12 cellular contexts compared by ENCODE assay signal in genomic region chr22:41052661-41053490, GRCh38. TPM values are rescaled to one million over a fixed set of nuclear protein-coding genes. Genes with fewer than 3 reads are reported as not detected.
DNase-seq lines count a peak whose midpoint lies in the region; ATAC-seq and TF ChIP-seq lines count a peak whose summit lies in the region.
"Had no signal": no experiment of that assay in that cellular context is flagged by ENCODE, and none has a peak within 500 bp of the region (broad histone marks: within the 10 kb centered on the region; RNA-seq: fewer than 3 reads in every experiment).

No MANE protein-coding gene starts in this region.

- peak; percentile 85 for DNase-seq in adipocyte (ENCODE audit: low read depth)
- DNase-seq in glomerular visceral epithelial cell (ENCODE audit: extremely low spot score), result peak; percentile 10
- DNase-seq in smooth muscle cell (lab: John Stamatoyannopoulos, UW; ENCODE audit: unreplicated experiment), result no peak
- no peak for DNase-seq in cortex of kidney (lab: John Stamatoyannopoulos, UW)
- DNase-seq in NCI-H510A (lab: John Stamatoyannopoulos, UW), result no peak
- DNase-seq: activated effector memory CD4-positive, alpha-beta T cell treated with anti-CD3 and anti-CD28 coated beads, Interleukin-2, amount 50 U/mL, for 16 hours; H9; heart left ventricle; NCI-H1930; NK-92 treated with Interleukin-12 subunit alpha and Interleukin-12 subunit beta, amount 100 ng/mL, for 24 hours had no signal

- no peak overlapping the region for H3K9ac ChIP-seq in adipocyte (ENCODE audit: low read length)
- peak overlapping the region; percentile 10 for H3K9ac ChIP-seq in smooth muscle cell (ENCODE audit: low read depth)

- no peak for TF ChIP-seq CTCF in HEK293 (tag by site-specific recombination; IDR thresholded peaks at IDR 0.05)
- no peak for TF ChIP-seq CTCF in smooth muscle cell (IDR thresholded peaks at IDR 0.05; ENCODE audit: borderline replicate concordance, insufficient read depth, poor library complexity, severe bottlenecking)

- peaks cover 15% of the 10 kb centered on the region for H3F3A ChIP-seq in smooth muscle cell (ENCODE audit: low read depth)

- H2AFZ ChIP-seq in smooth muscle cell (ENCODE audit: low read depth), result no peak overlapping the region

- no peak for ATAC-seq in HG03457 (IDR thresholded peaks at IDR 0.05; ENCODE audit: unreplicated experiment)
- ATAC-seq: heart left ventricle had no signal

- H3K9me3 ChIP-seq in HEK293 (ENCODE audit: control insufficient read depth, insufficient read depth, low read depth, low read length) (no peaks in the 10 kb centered on the region), adipocyte (ENCODE audit: control insufficient read depth, low read length) (no peaks in the 10 kb centered on the region), smooth muscle cell (replicated peaks; ENCODE audit: low read depth) (no peaks in the 10 kb centered on the region)
- H3K9me3 ChIP-seq: heart left ventricle had no signal

- H3K4me1 ChIP-seq in HEK293 (ENCODE audit: control insufficient read depth, insufficient read depth, low read length) (peaks cover 5% of the 10 kb centered on the region; the same call in 1 of the 2 replicates), adipocyte (ENCODE audit: control insufficient read depth, insufficient read depth, low read length) (peaks cover 14% of the 10 kb centered on the region), smooth muscle cell (ENCODE audit: low read depth) (no peaks in the 10 kb centered on the region)

- POLR2A ChIA-PET in HEK293 (lab: Yijun Ruan, JAX), result interaction anchor here (0.5 kb wide), 2 partner anchors 101 to 154 kb away, joined by 3 read pairs; no protein-coding TSS in a partner anchor

- H3K4me3 ChIP-seq in HEK293 (ENCODE audit: low read depth, low read length) (no peak overlapping the region), adipocyte (ENCODE audit: low read length) (no peak overlapping the region), smooth muscle cell (no peak overlapping the region)
- H3K4me3 ChIP-seq: heart left ventricle had no signal

- H3K27me3 ChIP-seq in adipocyte (replicated peaks; ENCODE audit: control insufficient read depth, insufficient read depth, low read length) (no peaks in the 10 kb centered on the region), smooth muscle cell (ENCODE audit: low read depth) (no peaks in the 10 kb centered on the region)
- H3K27me3 ChIP-seq: heart left ventricle had no signal

- H3K36me3 ChIP-seq in HEK293 (ENCODE audit: control insufficient read depth in 2 of 2, insufficient read depth in 1 of 2, low read length in 2 of 2) (no peaks in the 10 kb centered on the region), adipocyte (ENCODE audit: control insufficient read depth, insufficient read depth, low read length, severe bottlenecking) (no peaks in the 10 kb centered on the region), smooth muscle cell (ENCODE audit: low read depth) (no peaks in the 10 kb centered on the region)
- H3K36me3 ChIP-seq: heart left ventricle had no signal

- H3K27ac ChIP-seq in HEK293 (ENCODE audit: extremely low read depth, low read depth, low read length) (no peak overlapping the region), smooth muscle cell (ENCODE audit: low read depth) (peak overlapping the region; percentile 75)
- H3K27ac ChIP-seq: heart left ventricle had no signal

- CTCF ChIA-PET in HEK293 (lab: Yijun Ruan, JAX), result interaction anchor here (1.4 kb wide), 1 partner anchor 131 kb away, joined by 8 read pairs; no protein-coding TSS in a partner anchor

- 24% methylated on average over 8 of the region's 8 CpGs for WGBS in smooth muscle cell (ENCODE audit: low lambda C conversion rate)

- peaks cover 8% of the 10 kb centered on the region for H4K20me1 ChIP-seq in smooth muscle cell (ENCODE audit: low read depth)

- no peaks in the 10 kb centered on the region for H3K79me2 ChIP-seq in smooth muscle cell (ENCODE audit: low read depth)

- peak overlapping the region; percentile 15 for H3K4me2 ChIP-seq in smooth muscle cell

TF ChIP-seq in HEK293, 187 proteins besides CTCF, POLR2A, EP300 and RAD21:
- TF ChIP-seq ZBTB17 (tag by site-specific recombination; IDR thresholded peaks at IDR 0.05), result peak; percentile 38
- no peak for TF ChIP-seq PRDM1 (tag by site-specific recombination; IDR thresholded peaks at IDR 0.05)

RNA-seq across cellular contexts. Expression of gene EP300, which starts 39.5 kb away (rescaled TPM):
- 46.4 and 46.8 TPM in 2 replicates for total RNA-seq in smooth muscle cell
- 10.3 and 27.8 TPM in 2 replicates for polyA plus RNA-seq in smooth muscle cell

Comparison
In these comparisons a context has a peak if more than half of its experiments do, and no peak if none do; other contexts are left out.
1. DNase-seq: peak in adipocyte (single experiment) and glomerular visceral epithelial cell (single experiment); none in smooth muscle cell (single experiment), cortex of kidney (single experiment) and NCI-H510A (single experiment).